8 cellular contexts compared by ENCODE assay signal in the genomic region with DNA sequence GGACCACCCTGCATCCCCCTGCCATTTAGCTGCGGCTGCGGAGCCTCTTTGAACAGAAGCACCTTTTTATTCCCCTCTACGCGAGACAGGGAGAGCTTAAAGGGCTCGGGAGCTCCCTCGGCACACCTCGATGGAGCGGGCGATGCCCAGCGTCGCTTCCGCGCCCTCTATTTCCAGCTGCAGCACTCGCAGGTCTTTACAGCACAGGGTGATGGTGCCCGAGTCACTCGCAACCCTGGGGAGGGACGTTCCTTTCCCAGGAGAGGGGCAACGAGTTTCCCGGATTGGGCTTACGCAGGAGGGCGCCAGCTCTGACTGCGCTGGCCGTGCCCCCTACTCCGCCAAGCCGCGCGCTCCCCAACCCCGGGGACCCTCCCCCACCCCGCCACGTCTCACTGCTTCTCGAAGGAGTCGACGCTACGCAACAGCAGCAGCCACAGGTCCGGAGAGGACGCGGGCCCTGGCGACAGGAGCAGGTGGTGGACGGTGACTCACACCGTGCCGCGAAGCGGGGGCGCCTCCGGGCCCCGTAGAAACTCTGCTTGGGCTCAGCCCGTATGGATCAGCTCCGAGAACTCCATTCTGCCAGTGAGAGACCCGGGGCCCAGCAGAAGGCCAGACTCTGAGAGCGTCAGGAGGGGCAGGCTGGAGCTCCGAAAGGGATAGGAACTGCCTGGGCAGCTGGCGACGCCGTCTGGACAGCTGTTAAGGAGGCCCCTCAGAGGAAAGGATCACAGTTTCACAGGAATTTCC. TPM values are rescaled to one million over a fixed set of nuclear protein-coding genes. Genes with fewer than 3 reads are reported as not detected.
DNase-seq lines count a peak whose midpoint lies in the region; ATAC-seq and TF ChIP-seq lines count a peak whose summit lies in the region.

No MANE protein-coding gene starts in this region.

- ATAC-seq in Right ventricle myocardium inferior = peak; percentile 81
- peak; percentile 53 for ATAC-seq in esophagus mucosa
- no peak for ATAC-seq in GM21786 (IDR thresholded peaks at IDR 0.05; ENCODE audit: unreplicated experiment)

- peaks cover 6% of the 10 kb centered on the region for H3K4me1 ChIP-seq in thymus (ENCODE audit: control insufficient read depth, insufficient read depth, low read length)

- H3K9me3 Mint-ChIP-seq in activated CD4-positive, alpha-beta T cell treated with anti-CD3 and anti-CD28 coated beads, Interleukin-2, amount 10 ng/mL, durations not matched to agents 24 days and 14 days = no peaks in the 10 kb centered on the region

- DNase-seq in Right ventricle myocardium inferior (ENCODE audit: missing footprints) (no peak), cardiac septum (ENCODE audit: low spot score) (no peak), LNCaP clone FGC (ENCODE audit: low read depth) (no peak), mucosa of gallbladder (ENCODE audit: low spot score) (peak; percentile 39)
- peak; percentile 79 for DNase-seq in activated CD4-positive, alpha-beta T cell treated with anti-CD3 and anti-CD28 coated beads, Interleukin-2, amount 10 ng/mL, durations not matched to agents 24 days and 14 days

- TF ChIP-seq CTCF in LNCaP clone FGC (IDR thresholded peaks at IDR 0.05; ENCODE audit: control insufficient read depth, extremely low read depth, insufficient read depth) = no peak

- H3K36me3 Mint-ChIP-seq in activated CD4-positive, alpha-beta T cell treated with anti-CD3 and anti-CD28 coated beads, Interleukin-2, amount 10 ng/mL, durations not matched to agents 24 days and 14 days (ENCODE audit: low read depth) = peaks cover under 1% of the 10 kb centered on the region

- no peaks in the 10 kb centered on the region for H3K9me3 ChIP-seq in thymus (ENCODE audit: control insufficient read depth)

- H3K27ac Mint-ChIP-seq in activated CD4-positive, alpha-beta T cell treated with anti-CD3 and anti-CD28 coated beads, Interleukin-2, amount 10 ng/mL, durations not matched to agents 24 days and 14 days = peak overlapping the region; percentile 34

- H3K27me3 ChIP-seq in thymus (ENCODE audit: control insufficient read depth, insufficient read depth) = no peaks in the 10 kb centered on the region

- H3K4me3 Mint-ChIP-seq in activated CD4-positive, alpha-beta T cell treated with anti-CD3 and anti-CD28 coated beads, Interleukin-2, amount 10 ng/mL, durations not matched to agents 24 days and 14 days = peak overlapping the region; percentile 85

- H3K27ac ChIP-seq in thymus (ENCODE audit: low read depth) = peak overlapping the region; percentile 64

- no peaks in the 10 kb centered on the region for H3K36me3 ChIP-seq in thymus (ENCODE audit: control insufficient read depth, insufficient read depth)

- 4% methylated on average over 54 of the region's 54 CpGs for WGBS in thymus

- H3K4me1 Mint-ChIP-seq in activated CD4-positive, alpha-beta T cell treated with anti-CD3 and anti-CD28 coated beads, Interleukin-2, amount 10 ng/mL, durations not matched to agents 24 days and 14 days = peaks cover 11% of the 10 kb centered on the region

- intact Hi-C loops in Right ventricle myocardium inferior (cut with DNase I) (no loop called here), cardiac septum (cut with DNase I) (loop anchor here (2.0 kb wide), 1 partner anchor 18 kb away; a partner anchor contains a TSS)
- intact Hi-C loops in activated CD4-positive, alpha-beta T cell treated with anti-CD3 and anti-CD28 coated beads, Interleukin-2, amount 10 ng/mL, durations not matched to agents 24 days and 14 days (cut with micrococcal nuclease) = no loop called here

- H3K4me3 ChIP-seq in LNCaP clone FGC (ENCODE audit: low read depth, low read length) (peak overlapping the region; percentile 57), thymus (ENCODE audit: low read length) (peak overlapping the region; percentile 63)

- no peaks in the 10 kb centered on the region for H3K27me3 Mint-ChIP-seq in activated CD4-positive, alpha-beta T cell treated with anti-CD3 and anti-CD28 coated beads, Interleukin-2, amount 10 ng/mL, durations not matched to agents 24 days and 14 days

RNA-seq across cellular contexts. Expression of a gene that starts 5.8 kb away (rescaled TPM):
- total RNA-seq in Right ventricle myocardium inferior = 10.5 TPM
- 5.4 TPM for total RNA-seq in cardiac septum
- 0.23 and 0.57 TPM in 2 replicates for total RNA-seq in activated CD4-positive, alpha-beta T cell treated with anti-CD3 and anti-CD28 coated beads, Interleukin-2, amount 10 ng/mL, durations not matched to agents 24 days and 14 days
- total RNA-seq in esophagus mucosa = 1.5 TPM
- 7.6 TPM for total RNA-seq in mucosa of gallbladder
- polyA plus RNA-seq in thymus = 6.8 TPM

RNA-seq across cellular contexts. Expression of a gene that starts 9.9 kb away (rescaled TPM):
- total RNA-seq in Right ventricle myocardium inferior (0.57 TPM), cardiac septum (0.54 TPM), esophagus mucosa (1.00 TPM), mucosa of gallbladder (11.5 TPM)
- 240 and 248 TPM in 2 replicates for total RNA-seq in activated CD4-positive, alpha-beta T cell treated with anti-CD3 and anti-CD28 coated beads, Interleukin-2, amount 10 ng/mL, durations not matched to agents 24 days and 14 days
- polyA plus RNA-seq in thymus = 175 TPM

RNA-seq across cellular contexts. Expression of a gene that starts 19.0 kb away (rescaled TPM):
- total RNA-seq in Right ventricle myocardium inferior (108 TPM), cardiac septum (91.5 TPM), esophagus mucosa (175 TPM), mucosa of gallbladder (132 TPM)
- total RNA-seq in activated CD4-positive, alpha-beta T cell treated with anti-CD3 and anti-CD28 coated beads, Interleukin-2, amount 10 ng/mL, durations not matched to agents 24 days and 14 days = 304 and 341 TPM in 2 replicates
- polyA plus RNA-seq in thymus = 155 TPM

RNA-seq across cellular contexts. Expression of a gene that starts 19.0 kb away (rescaled TPM):
- 8.8 TPM for total RNA-seq in Right ventricle myocardium inferior
- 12.3 TPM for total RNA-seq in cardiac septum
- total RNA-seq in activated CD4-positive, alpha-beta T cell treated with anti-CD3 and anti-CD28 coated beads, Interleukin-2, amount 10 ng/mL, durations not matched to agents 24 days and 14 days = 10.6 and 10.9 TPM in 2 replicates
- 11.0 TPM for total RNA-seq in esophagus mucosa
- total RNA-seq in mucosa of gallbladder = 35.1 TPM
- 15.4 TPM for polyA plus RNA-seq in thymus

RNA-seq across cellular contexts. Expression of a gene that starts 32.3 kb away (rescaled TPM):
- total RNA-seq in Right ventricle myocardium inferior = not detected
- total RNA-seq in cardiac septum = not detected
- 0.12 TPM in 1 of 2 replicates, not detected in the other for total RNA-seq in activated CD4-positive, alpha-beta T cell treated with anti-CD3 and anti-CD28 coated beads, Interleukin-2, amount 10 ng/mL, durations not matched to agents 24 days and 14 days
- not detected for total RNA-seq in esophagus mucosa
- not detected for total RNA-seq in mucosa of gallbladder
- 0.09 TPM for polyA plus RNA-seq in thymus

Comparison
In these comparisons a context has a peak if more than half of its experiments do, and no peak if none do; other contexts are left out.
1. DNase-seq: peak in activated CD4-positive, alpha-beta T cell treated with anti-CD3 and anti-CD28 coated beads, Interleukin-2, amount 10 ng/mL, durations not matched to agents 24 days and 14 days (single experiment) and mucosa of gallbladder (single experiment); none in Right ventricle myocardium inferior (single experiment), cardiac septum (single experiment) and LNCaP clone FGC (single experiment).
2. RNA of a gene that starts 9.9 kb away (total RNA-seq): 240 to 248 TPM in activated CD4-positive, alpha-beta T cell treated with anti-CD3 and anti-CD28 coated beads, Interleukin-2, amount 10 ng/mL, durations not matched to agents 24 days and 14 days; 11.5 TPM in mucosa of gallbladder (single experiment), 1.00 TPM in esophagus mucosa (single experiment), 0.57 TPM in Right ventricle myocardium inferior (single experiment) and 0.54 TPM in cardiac septum (single experiment); every median in the first group is over 10 times any median in the second.